Comparison of ENCODE assay signal across 2 cellular contexts in the genomic region with DNA sequence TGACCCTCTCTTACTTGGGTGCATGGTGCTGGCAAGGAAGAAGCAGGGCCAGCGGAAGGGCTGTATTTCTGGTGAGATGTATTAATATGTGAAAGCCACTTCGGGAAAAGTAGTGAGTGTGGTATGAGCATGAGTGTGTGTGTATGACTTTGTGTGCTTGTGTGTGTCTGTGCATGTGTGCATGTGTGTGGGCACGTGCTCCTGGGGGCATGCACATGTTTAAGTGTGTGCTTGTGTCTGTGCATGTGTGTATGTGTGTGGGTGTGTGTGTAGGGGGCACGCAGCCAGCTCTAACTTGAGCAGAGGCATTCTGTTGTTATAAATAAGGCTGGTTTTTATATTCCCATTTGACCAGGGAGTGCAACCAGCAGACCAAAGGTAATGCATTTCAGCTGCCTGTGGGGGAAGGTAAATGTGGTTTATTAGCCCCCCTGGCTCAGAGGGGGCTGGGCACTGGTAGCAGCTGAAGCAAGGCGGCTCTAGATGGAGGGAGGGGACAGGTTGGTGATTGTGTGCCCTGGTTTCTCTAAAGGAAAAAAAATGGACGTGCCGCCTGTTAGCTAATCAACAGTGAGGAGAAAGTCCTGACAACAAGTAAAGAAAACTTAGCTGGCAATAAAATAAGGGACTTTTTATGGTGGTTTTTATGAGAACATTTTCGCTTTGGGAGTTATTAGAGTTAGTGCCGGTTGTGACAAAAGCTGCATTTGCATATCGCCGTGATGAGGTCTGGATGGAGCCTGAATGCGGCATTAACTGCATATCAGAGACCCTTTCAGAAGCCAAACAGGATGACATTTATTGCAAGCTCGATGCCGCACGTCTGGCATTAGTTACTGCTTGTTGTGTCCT.
TF ChIP-seq lines count a peak whose summit lies in the region.

No MANE protein-coding gene starts in this region.

TF ChIP-seq in GM23338, 12 proteins besides CTCF, POLR2A, EP300 and RAD21:
- TF ChIP-seq STAT1 (IDR thresholded peaks at IDR 0.05; ENCODE audit: unreplicated experiment) (no peak), NANOG (IDR thresholded peaks at IDR 0.05; ENCODE audit: borderline replicate concordance) (no peak), EZH2phosphoT487 (IDR thresholded peaks at IDR 0.05; ENCODE audit: unreplicated experiment) (no peak), CREB1 (CRISPR knock-in tag; IDR thresholded peaks at IDR 0.05; ENCODE audit: low read depth) (no peak)
- TF ChIP-seq, protein P1, sequence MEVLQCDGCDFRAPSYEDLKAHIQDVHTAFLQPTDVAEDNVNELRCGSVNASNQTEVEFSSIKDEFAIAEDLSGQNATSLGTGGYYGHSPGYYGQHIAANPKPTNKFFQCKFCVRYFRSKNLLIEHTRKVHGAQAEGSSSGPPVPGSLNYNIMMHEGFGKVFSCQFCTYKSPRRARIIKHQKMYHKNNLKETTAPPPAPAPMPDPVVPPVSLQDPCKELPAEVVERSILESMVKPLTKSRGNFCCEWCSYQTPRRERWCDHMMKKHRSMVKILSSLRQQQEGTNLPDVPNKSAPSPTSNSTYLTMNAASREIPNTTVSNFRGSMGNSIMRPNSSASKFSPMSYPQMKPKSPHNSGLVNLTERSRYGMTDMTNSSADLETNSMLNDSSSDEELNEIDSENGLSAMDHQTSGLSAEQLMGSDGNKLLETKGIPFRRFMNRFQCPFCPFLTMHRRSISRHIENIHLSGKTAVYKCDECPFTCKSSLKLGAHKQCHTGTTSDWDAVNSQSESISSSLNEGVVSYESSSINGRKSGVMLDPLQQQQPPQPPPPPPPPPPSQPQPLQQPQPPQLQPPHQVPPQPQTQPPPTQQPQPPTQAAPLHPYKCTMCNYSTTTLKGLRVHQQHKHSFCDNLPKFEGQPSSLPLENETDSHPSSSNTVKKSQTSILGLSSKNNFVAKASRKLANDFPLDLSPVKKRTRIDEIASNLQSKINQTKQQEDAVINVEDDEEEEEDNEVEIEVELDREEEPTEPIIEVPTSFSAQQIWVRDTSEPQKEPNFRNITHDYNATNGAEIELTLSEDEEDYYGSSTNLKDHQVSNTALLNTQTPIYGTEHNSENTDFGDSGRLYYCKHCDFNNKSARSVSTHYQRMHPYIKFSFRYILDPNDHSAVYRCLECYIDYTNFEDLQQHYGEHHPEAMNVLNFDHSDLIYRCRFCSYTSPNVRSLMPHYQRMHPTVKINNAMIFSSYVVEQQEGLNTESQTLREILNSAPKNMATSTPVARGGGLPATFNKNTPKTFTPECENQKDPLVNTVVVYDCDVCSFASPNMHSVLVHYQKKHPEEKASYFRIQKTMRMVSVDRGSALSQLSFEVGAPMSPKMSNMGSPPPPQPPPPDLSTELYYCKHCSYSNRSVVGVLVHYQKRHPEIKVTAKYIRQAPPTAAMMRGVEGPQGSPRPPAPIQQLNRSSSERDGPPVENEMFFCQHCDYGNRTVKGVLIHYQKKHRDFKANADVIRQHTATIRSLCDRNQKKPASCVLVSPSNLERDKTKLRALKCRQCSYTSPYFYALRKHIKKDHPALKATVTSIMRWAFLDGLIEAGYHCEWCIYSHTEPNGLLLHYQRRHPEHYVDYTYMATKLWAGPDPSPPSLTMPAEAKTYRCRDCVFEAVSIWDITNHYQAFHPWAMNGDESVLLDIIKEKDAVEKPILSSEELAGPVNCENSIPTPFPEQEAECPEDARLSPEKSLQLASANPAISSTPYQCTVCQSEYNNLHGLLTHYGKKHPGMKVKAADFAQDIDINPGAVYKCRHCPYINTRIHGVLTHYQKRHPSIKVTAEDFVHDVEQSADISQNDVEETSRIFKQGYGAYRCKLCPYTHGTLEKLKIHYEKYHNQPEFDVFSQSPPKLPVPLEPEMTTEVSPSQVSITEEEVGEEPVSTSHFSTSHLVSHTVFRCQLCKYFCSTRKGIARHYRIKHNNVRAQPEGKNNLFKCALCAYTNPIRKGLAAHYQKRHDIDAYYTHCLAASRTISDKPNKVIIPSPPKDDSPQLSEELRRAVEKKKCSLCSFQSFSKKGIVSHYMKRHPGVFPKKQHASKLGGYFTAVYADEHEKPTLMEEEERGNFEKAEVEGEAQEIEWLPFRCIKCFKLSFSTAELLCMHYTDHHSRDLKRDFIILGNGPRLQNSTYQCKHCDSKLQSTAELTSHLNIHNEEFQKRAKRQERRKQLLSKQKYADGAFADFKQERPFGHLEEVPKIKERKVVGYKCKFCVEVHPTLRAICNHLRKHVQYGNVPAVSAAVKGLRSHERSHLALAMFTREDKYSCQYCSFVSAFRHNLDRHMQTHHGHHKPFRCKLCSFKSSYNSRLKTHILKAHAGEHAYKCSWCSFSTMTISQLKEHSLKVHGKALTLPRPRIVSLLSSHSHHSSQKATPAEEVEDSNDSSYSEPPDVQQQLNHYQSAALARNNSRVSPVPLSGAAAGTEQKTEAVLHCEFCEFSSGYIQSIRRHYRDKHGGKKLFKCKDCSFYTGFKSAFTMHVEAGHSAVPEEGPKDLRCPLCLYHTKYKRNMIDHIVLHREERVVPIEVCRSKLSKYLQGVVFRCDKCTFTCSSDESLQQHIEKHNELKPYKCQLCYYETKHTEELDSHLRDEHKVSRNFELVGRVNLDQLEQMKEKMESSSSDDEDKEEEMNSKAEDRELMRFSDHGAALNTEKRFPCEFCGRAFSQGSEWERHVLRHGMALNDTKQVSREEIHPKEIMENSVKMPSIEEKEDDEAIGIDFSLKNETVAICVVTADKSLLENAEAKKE (CRISPR knock-in tag; IDR thresholded peaks at IDR 0.05), result no peak

TF ChIP-seq in H1, 55 proteins besides CTCF, POLR2A, EP300 and RAD21:
- TF ChIP-seq ZNF274 (IDR thresholded peaks at IDR 0.05; ENCODE audit: borderline replicate concordance, extremely low read depth, low read length) (no peak), KDM1A (IDR thresholded peaks at IDR 0.05; ENCODE audit: borderline replicate concordance, low read length) (no peak)
